Comparison of ENCODE assay signal across 18 cellular contexts in the genomic region with DNA sequence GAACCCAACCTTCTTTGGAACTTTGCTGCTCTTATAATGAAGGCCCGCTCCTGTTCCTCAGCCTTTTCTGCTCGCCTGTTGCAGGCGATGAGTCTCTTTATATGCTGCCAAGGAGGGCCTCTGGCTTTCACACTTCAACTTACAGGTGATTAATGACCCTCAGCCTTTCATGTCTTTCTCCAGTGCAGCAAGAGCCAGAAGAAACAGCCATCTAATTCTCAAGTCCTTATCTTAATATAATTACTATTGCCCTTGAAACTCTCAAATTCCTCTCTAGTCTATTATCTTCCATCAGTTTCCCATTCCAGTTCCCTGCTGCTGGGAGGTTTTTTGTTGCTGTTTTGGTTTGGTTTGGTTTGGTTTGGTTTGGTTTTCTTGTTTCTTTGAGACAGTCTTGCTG.
DNase-seq lines count a peak whose midpoint lies in the region; ATAC-seq and TF ChIP-seq lines count a peak whose summit lies in the region.
"Had no signal": no experiment of that assay in that cellular context is flagged by ENCODE, and none has a peak within 500 bp of the region (broad histone marks: within the 10 kb centered on the region; RNA-seq: fewer than 3 reads in every experiment).

No MANE protein-coding gene starts in this region.

- H3K9ac ChIP-seq in trophoblast cell (ENCODE audit: low read length): no peak overlapping the region
- H3K9ac ChIP-seq: GM23248 had no signal

- H2BK12ac ChIP-seq in trophoblast cell (ENCODE audit: low read length): no peak overlapping the region

- no peak overlapping the region for H3K4ac ChIP-seq in trophoblast cell (ENCODE audit: low read depth, low read length)

- no peak for TF ChIP-seq CTCF in Caco-2 (IDR thresholded peaks at IDR 0.05; ENCODE audit: insufficient read depth in 1 of 2, low read depth in 1 of 2, low read length in 1 of 2, severe bottlenecking in 1 of 2, unreplicated experiment in 1 of 2)
- TF ChIP-seq CTCF in hepatocyte (IDR thresholded peaks at IDR 0.05; ENCODE audit: poor library complexity): no peak

- H2BK120ac ChIP-seq in trophoblast cell (ENCODE audit: insufficient read depth, low read length, poor library complexity): no peak overlapping the region

- H3K27me3 Mint-ChIP-seq in Caco-2 (ENCODE audit: insufficient read depth, unreplicated experiment): no peaks in the 10 kb centered on the region

- no peak overlapping the region for H3K23ac ChIP-seq in trophoblast cell (ENCODE audit: low read length)

- H3K9me3 ChIP-seq in Caco-2 (no peaks in the 10 kb centered on the region), hepatocyte (ENCODE audit: low read depth) (no peaks in the 10 kb centered on the region), trophoblast cell (ENCODE audit: insufficient read depth, low read depth, low read length) (no peaks in the 10 kb centered on the region)
- H3K9me3 ChIP-seq: BE2C, HAP-1 had no signal

- peaks cover 23% of the 10 kb centered on the region for H3K4me1 Mint-ChIP-seq in Caco-2 (ENCODE audit: low read depth, unreplicated experiment)
- H3K4me1 Mint-ChIP-seq: CD4-positive, CD25-positive, alpha-beta regulatory T cell; CD8-positive, alpha-beta memory T cell had no signal

- peaks cover 15% of the 10 kb centered on the region for H3K9me3 Mint-ChIP-seq in Caco-2 (ENCODE audit: unreplicated experiment)
- H3K9me3 Mint-ChIP-seq: HFFc6 had no signal

- H3K79me2 ChIP-seq in hepatocyte: no peaks in the 10 kb centered on the region
- no peaks in the 10 kb centered on the region for H3K79me2 ChIP-seq in trophoblast cell (ENCODE audit: control insufficient read depth, insufficient read depth, low read length, poor library complexity)

- no peak overlapping the region for H4K91ac ChIP-seq in trophoblast cell (ENCODE audit: low read depth, low read length)

- H3K27ac Mint-ChIP-seq in Caco-2 (ENCODE audit: unreplicated experiment): peak overlapping the region; percentile 12
- H3K27ac Mint-ChIP-seq: HFFc6 had no signal

- peak overlapping the region; percentile 28 for H2BK5ac ChIP-seq in trophoblast cell (ENCODE audit: low read depth, low read length, poor library complexity)

- no peaks in the 10 kb centered on the region for H4K20me1 ChIP-seq in hepatocyte (ENCODE audit: insufficient read depth, poor library complexity, severe bottlenecking)

- CTCF ChIA-PET in Caco-2 (lab: Charles Lee): no interaction called here

- H3K4me3 Mint-ChIP-seq in Caco-2 (ENCODE audit: unreplicated experiment): no peak overlapping the region
- H3K4me3 Mint-ChIP-seq: CD4-positive, CD25-positive, alpha-beta regulatory T cell; CD8-positive, alpha-beta memory T cell; HFFc6 had no signal

- 69% methylated on average over 3 of the region's 3 CpGs for WGBS in hepatocyte (ENCODE audit: low lambda C conversion rate, missing lambda C conversion rate)
- WGBS in trophoblast cell (ENCODE audit: extremely low coverage, insufficient coverage, insufficient read length): no CpG with 5 or more reads among the region's 3 CpGs

- no peaks in the 10 kb centered on the region for H3K27me3 ChIP-seq in Caco-2 (replicated peaks; ENCODE audit: control insufficient read depth, insufficient read depth, low read length)
- no peaks in the 10 kb centered on the region for H3K27me3 ChIP-seq in hepatocyte
- H3K27me3 ChIP-seq in trophoblast cell (ENCODE audit: insufficient read depth, low read length): no peaks in the 10 kb centered on the region
- H3K27me3 ChIP-seq: BE2C had no signal

- no peaks in the 10 kb centered on the region for H3K9me2 ChIP-seq in hepatocyte (replicated peaks; ENCODE audit: insufficient read depth)

- peaks cover 2% of the 10 kb centered on the region for H3K79me1 ChIP-seq in trophoblast cell (ENCODE audit: low read length)

- no peak overlapping the region for H4K8ac ChIP-seq in trophoblast cell (ENCODE audit: low read depth, low read length)

- H3K4me1 ChIP-seq in Caco-2: peaks cover 34% of the 10 kb centered on the region
- peaks cover 11% of the 10 kb centered on the region for H3K4me1 ChIP-seq in hepatocyte (ENCODE audit: insufficient read depth)
- H3K4me1 ChIP-seq in trophoblast cell (ENCODE audit: control insufficient read depth in 1 of 2, insufficient read depth in 2 of 2, low read length in 2 of 2): peaks cover 0 to 4% of the 10 kb centered on the region in 2 experiments
- H3K4me1 ChIP-seq: BE2C had no signal

- H3K27ac ChIP-seq in hepatocyte: peak overlapping the region; percentile 45
- H3K27ac ChIP-seq in trophoblast cell (ENCODE audit: low read depth, low read length): peak overlapping the region; percentile 52
- H3K27ac ChIP-seq: GM23248 had no signal

- no peak overlapping the region for H3K18ac ChIP-seq in trophoblast cell (ENCODE audit: low read length)

- H3K4me3 ChIP-seq in Caco-2 (ENCODE audit: low read depth, low read length) (no peak overlapping the region), hepatocyte (no peak overlapping the region), trophoblast cell (ENCODE audit: low read depth, low read length) (no peak overlapping the region)
- H3K4me3 ChIP-seq: GM23248, HAP-1 had no signal

- no peak overlapping the region for H4K12ac ChIP-seq in trophoblast cell (ENCODE audit: low read depth, low read length)

- H2AFZ ChIP-seq in hepatocyte (no peak overlapping the region), trophoblast cell (ENCODE audit: insufficient read depth, low read length, poor library complexity) (no peak overlapping the region)
- H2AFZ ChIP-seq: GM23248 had no signal

- H2AK5ac ChIP-seq in trophoblast cell (ENCODE audit: low read length): no peak overlapping the region

- H3K14ac ChIP-seq in trophoblast cell (ENCODE audit: low read length): no peak overlapping the region

- DNase-seq in Caco-2: no peak
- DNase-seq in NCI-H226: peak; percentile 23
- no peak for DNase-seq in hepatocyte (ENCODE audit: low spot score)
- no peak for DNase-seq in trophoblast cell
- no peak for DNase-seq in pons (ENCODE audit: low spot score)
- DNase-seq in retina: no peak
- DNase-seq: 8988T; BE2C; C1 segment of cervical spinal cord; CD4-positive, CD25-positive, alpha-beta regulatory T cell; CD8-positive, alpha-beta memory T cell; COR-L47; GDM1; GM23248; HFFc6; IMR-90 had no signal

- no TSS peak for BruUV-seq in Caco-2 (replicated peaks; lab: Mats Ljungman, UMichigan)

- H3K36me3 Mint-ChIP-seq in Caco-2 (ENCODE audit: insufficient read depth, unreplicated experiment): peaks cover 11% of the 10 kb centered on the region
- H3K36me3 Mint-ChIP-seq: CD4-positive, CD25-positive, alpha-beta regulatory T cell; CD8-positive, alpha-beta memory T cell had no signal

- intact Hi-C loops in Caco-2 (cut with micrococcal nuclease; ENCODE audit: unreplicated experiment): no loop called here

- no peaks in the 10 kb centered on the region for H3K36me3 ChIP-seq in Caco-2 (ENCODE audit: control insufficient read depth, insufficient read depth, low read length)
- H3K36me3 ChIP-seq in hepatocyte (replicated peaks; ENCODE audit: insufficient read depth, low read depth): no peaks in the 10 kb centered on the region
- H3K36me3 ChIP-seq in trophoblast cell (ENCODE audit: control insufficient read depth in 1 of 2, insufficient read depth in 2 of 2, low read length in 2 of 2): no peaks in the 10 kb centered on the region
- H3K36me3 ChIP-seq: BE2C, HAP-1 had no signal

- no peak for ATAC-seq in HG03521 (IDR thresholded peaks at IDR 0.05; ENCODE audit: unreplicated experiment)

- H3K4me2 ChIP-seq in hepatocyte (no peak overlapping the region), trophoblast cell (ENCODE audit: low read length) (no peak overlapping the region)

- POLR2A ChIA-PET in Caco-2 (lab: Charles Lee): no interaction called here
